In genomic region chr6:49913656-49914055, GRCh38 we compare ENCODE assay signal across 18 cellular contexts. TPM values are rescaled to one million over a fixed set of nuclear protein-coding genes. Genes with fewer than 3 reads are reported as not detected.
DNase-seq lines count a peak whose midpoint lies in the region; ATAC-seq and TF ChIP-seq lines count a peak whose summit lies in the region.
"Had no signal": no experiment of that assay in that cellular context is flagged by ENCODE, and none has a peak within 500 bp of the region (broad histone marks: within the 10 kb centered on the region; RNA-seq: fewer than 3 reads in every experiment).

No MANE protein-coding gene starts in this region.

- ATAC-seq in upper lobe of left lung (ENCODE audit: low FRiP score in 2 of 2) (no peak), HG03139 (IDR thresholded peaks at IDR 0.05; ENCODE audit: unreplicated experiment) (no peak), HG02623 (IDR thresholded peaks at IDR 0.05; ENCODE audit: unreplicated experiment) (no peak)
- ATAC-seq: A549; stimulated activated naive CD8-positive, alpha-beta T cell treated with anti-CD3 and anti-CD28 coated beads, Interleukin-15, Interleukin-2, amounts not matched to agents 100 U/mL and 50 U/mL, for 24 hours; T-helper 17 cell; upper lobe of right lung had no signal

- H3K27ac ChIP-seq in upper lobe of left lung: no peak overlapping the region
- H3K27ac ChIP-seq: A549, C4-2B, upper lobe of right lung had no signal

- no peaks in the 10 kb centered on the region for H3K4me1 ChIP-seq in upper lobe of left lung
- H3K4me1 ChIP-seq: A549, upper lobe of right lung had no signal

- no peak overlapping the region for H3K4me3 ChIP-seq in epithelial cell of esophagus (ENCODE audit: low read length)
- no peak overlapping the region for H3K4me3 ChIP-seq in upper lobe of left lung
- H3K4me3 ChIP-seq: A549, upper lobe of right lung had no signal

- H3K27me3 ChIP-seq in upper lobe of left lung: no peaks in the 10 kb centered on the region
- H3K27me3 ChIP-seq: upper lobe of right lung had no signal

- DNase-seq in DMS153 (lab: John Stamatoyannopoulos, UW) (peak; percentile 89), NCI-H1417 treated with DMSO at 0.1 percent for 48 hours (lab: John Stamatoyannopoulos, UW) (peak; percentile 14), NCI-H526 (lab: John Stamatoyannopoulos, UW) (peak; percentile 94 to 98), epithelial cell of esophagus (ENCODE audit: low read depth) (peak; percentile 42), upper lobe of left lung (no peak), NCI-H2196 treated with DMSO at 0.1 percent for 48 hours (lab: John Stamatoyannopoulos, UW; ENCODE audit: unreplicated experiment) (no peak)
- DNase-seq: activated naive CD4-positive, alpha-beta T cell treated with anti-CD3 and anti-CD28 coated beads, Interleukin-2, amount 10 ng/mL, durations not matched to agents 7 days and 5 days; dermis blood vessel endothelial cell; NCI-H1694; stimulated activated naive CD8-positive, alpha-beta T cell treated with anti-CD3 and anti-CD28 coated beads, Interleukin-15, Interleukin-2, amounts not matched to agents 100 U/mL and 50 U/mL, for 24 hours; T-helper 17 cell; upper lobe of right lung had no signal

- TF ChIP-seq CTCF in epithelial cell of esophagus (IDR thresholded peaks at IDR 0.05; ENCODE audit: insufficient read depth, low read depth, low read length, missing control alignments) (no peak), upper lobe of left lung (IDR thresholded peaks at IDR 0.05) (no peak)

- H3K9me3 ChIP-seq in upper lobe of left lung: no peaks in the 10 kb centered on the region
- H3K9me3 ChIP-seq: A549, upper lobe of right lung had no signal

- WGBS in upper lobe of left lung, 2 donors: 55 to 70% methylated on average over 5 of the region's 5 CpGs

- TF ChIP-seq EP300 in upper lobe of left lung (IDR thresholded peaks at IDR 0.05): no peak

- H3K36me3 ChIP-seq in upper lobe of left lung: no peaks in the 10 kb centered on the region
- H3K36me3 ChIP-seq: upper lobe of right lung had no signal

- TF ChIP-seq POLR2A in upper lobe of left lung (IDR thresholded peaks at IDR 0.05): no peak

RNA-seq across cellular contexts. Expression of gene CRISP1, which starts 47.3 kb away (rescaled TPM):
- total RNA-seq in upper lobe of left lung: not detected
- total RNA-seq: Daoy, dermis blood vessel endothelial cell, lung microvascular endothelial cell, T-helper 17 cell, upper lobe of right lung had no signal

RNA-seq across cellular contexts. Expression of gene DEFB114, which starts 50.3 kb away (rescaled TPM):
- total RNA-seq in upper lobe of left lung: not detected
- total RNA-seq: Daoy, dermis blood vessel endothelial cell, lung microvascular endothelial cell, T-helper 17 cell, upper lobe of right lung had no signal

RNA-seq across cellular contexts. Expression of gene DEFB113, which starts 55.8 kb away (rescaled TPM):
- not detected for total RNA-seq in upper lobe of left lung
- total RNA-seq: Daoy, dermis blood vessel endothelial cell, lung microvascular endothelial cell, T-helper 17 cell, upper lobe of right lung had no signal

Comparison
In these comparisons a context has a peak if more than half of its experiments do, and no peak if none do; other contexts are left out.
1. DNase-seq: peak in DMS153 (single experiment), NCI-H1417 treated with DMSO at 0.1 percent for 48 hours (single experiment), NCI-H526 (2 of 2) and epithelial cell of esophagus (single experiment); none in upper lobe of left lung (0 of 2) and NCI-H2196 treated with DMSO at 0.1 percent for 48 hours (single experiment).